17 cellular contexts compared by ENCODE assay signal in the genomic region with DNA sequence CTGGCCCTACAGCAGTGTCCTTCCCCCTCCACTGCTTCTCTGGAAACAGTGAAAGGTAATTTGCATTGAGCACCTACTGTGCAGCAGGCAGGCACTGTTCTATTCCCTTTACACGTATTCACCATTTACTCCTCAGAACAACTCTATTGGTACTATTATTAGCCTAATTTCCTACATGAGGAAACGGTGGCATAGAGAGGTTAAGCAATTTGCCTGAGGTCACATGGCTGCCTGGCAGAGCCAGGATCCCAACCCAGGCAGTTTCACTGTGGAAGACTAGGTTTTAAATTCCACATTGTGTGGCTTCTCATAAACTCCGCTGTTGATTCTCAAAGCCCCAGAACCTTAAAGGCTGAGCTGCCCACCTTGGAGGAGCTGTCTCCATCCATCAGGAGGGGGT.
DNase-seq lines count a peak whose midpoint lies in the region; ATAC-seq and TF ChIP-seq lines count a peak whose summit lies in the region.
"Had no signal": no experiment of that assay in that cellular context is flagged by ENCODE, and none has a peak within 500 bp of the region (broad histone marks: within the 10 kb centered on the region; RNA-seq: fewer than 3 reads in every experiment).

No MANE protein-coding gene starts in this region.

- H3K4me1 ChIP-seq in heart left ventricle: peaks cover 0 to 63% (median 39%) of the 10 kb centered on the region in 12 donors
- no peaks in the 10 kb centered on the region for H3K4me1 ChIP-seq in Karpas-422 (ENCODE audit: low read length)
- no peaks in the 10 kb centered on the region for H3K4me1 ChIP-seq in neural progenitor cell
- H3K4me1 ChIP-seq: BE2C had no signal

- intact Hi-C loops in heart left ventricle (cut with DNase I) (no loop called here), cardiac septum (cut with DNase I) (no loop called here)

- TF ChIP-seq CTCF in heart left ventricle (IDR thresholded peaks at IDR 0.05) (no peak), neural progenitor cell (IDR thresholded peaks at IDR 0.05) (no peak)

- H3K27me3 Mint-ChIP-seq in neural progenitor cell (ENCODE audit: insufficient read depth, low read depth): peaks cover 5% of the 10 kb centered on the region
- H3K27me3 Mint-ChIP-seq: CD8-positive, alpha-beta memory T cell had no signal

- H3K36me3 Mint-ChIP-seq in neural progenitor cell: no peaks in the 10 kb centered on the region
- H3K36me3 Mint-ChIP-seq: CD4-positive, CD25-positive, alpha-beta regulatory T cell had no signal

- H3K9me3 ChIP-seq in heart left ventricle (no peaks in the 10 kb centered on the region), Karpas-422 (ENCODE audit: low read length) (no peaks in the 10 kb centered on the region), neural progenitor cell (ENCODE audit: low read depth) (no peaks in the 10 kb centered on the region)
- H3K9me3 ChIP-seq: BE2C had no signal

- WGBS in heart left ventricle, 4 donors: 47 to 57% (median 52%) methylated on average over 3 of the region's 3 CpGs

- H3K9ac ChIP-seq in Karpas-422 (ENCODE audit: low read length): no peak overlapping the region
- H3K9ac ChIP-seq in neural progenitor cell: no peak overlapping the region

- H4K20me1 ChIP-seq in Karpas-422 (ENCODE audit: insufficient read depth, low read depth, low read length) (no peaks in the 10 kb centered on the region), neural progenitor cell (ENCODE audit: low read depth) (no peaks in the 10 kb centered on the region)

- H2AFZ ChIP-seq in Karpas-422 (ENCODE audit: low read length): no peak overlapping the region
- peak overlapping the region; percentile 30 for H2AFZ ChIP-seq in neural progenitor cell (replicated peaks)

- H3K27ac ChIP-seq in heart left ventricle: peak overlapping the region in 9 of 12 donors; percentile 3 to 73 (median 31)
- H3K27ac ChIP-seq in Karpas-422 (ENCODE audit: low read length): no peak overlapping the region
- no peak overlapping the region for H3K27ac ChIP-seq in neural progenitor cell

- H3K36me3 ChIP-seq in heart left ventricle (peaks cover 0 to 95% (median 26%) of the 10 kb centered on the region in 9 donors), Karpas-422 (ENCODE audit: insufficient read depth, low read length) (no peaks in the 10 kb centered on the region), neural progenitor cell (no peaks in the 10 kb centered on the region)
- H3K36me3 ChIP-seq: BE2C had no signal

- no peak for DNase-seq in heart left ventricle
- no peak for DNase-seq in cardiac septum (ENCODE audit: low spot score)
- peak; percentile 39 for DNase-seq in Karpas-422
- no peak for DNase-seq in neural progenitor cell (ENCODE audit: low spot score)
- no peak for DNase-seq in middle frontal gyrus (ENCODE audit: extremely low spot score, low spot score)
- DNase-seq: BE2C; C1 segment of cervical spinal cord; CD4-positive, CD25-positive, alpha-beta regulatory T cell; CD8-positive, alpha-beta memory T cell; COR-L47; DMS 273 treated with DMSO at 0.1 percent for 48 hours; DMS53; DND-41; EL; H9 had no signal

- H3K9me3 Mint-ChIP-seq in neural progenitor cell: no peaks in the 10 kb centered on the region
- H3K9me3 Mint-ChIP-seq: CD8-positive, alpha-beta memory T cell; H9 had no signal

- H3K4me1 Mint-ChIP-seq in neural progenitor cell: peaks cover 4% of the 10 kb centered on the region
- H3K4me1 Mint-ChIP-seq: CD4-positive, CD25-positive, alpha-beta regulatory T cell; CD8-positive, alpha-beta memory T cell had no signal

- ATAC-seq in heart left ventricle (peak in 2 of 4 donors; percentile 43 to 50), HG03159 (IDR thresholded peaks at IDR 0.05; ENCODE audit: unreplicated experiment) (no peak)
- ATAC-seq: GM12878 had no signal

- H3K4me3 ChIP-seq in heart left ventricle: no peak overlapping the region
- H3K4me3 ChIP-seq in Karpas-422 (ENCODE audit: low read length): no peak overlapping the region
- no peak overlapping the region for H3K4me3 ChIP-seq in neural progenitor cell
- H3K4me3 ChIP-seq: GM12878 had no signal

- no peak overlapping the region for H3K4me2 ChIP-seq in Karpas-422 (ENCODE audit: low read depth, low read length, poor library complexity, severe bottlenecking)
- no peak overlapping the region for H3K4me2 ChIP-seq in neural progenitor cell

- H3K9me2 ChIP-seq in Karpas-422 (replicated peaks; ENCODE audit: insufficient read depth, low read length): no peaks in the 10 kb centered on the region

- H3K27ac Mint-ChIP-seq in neural progenitor cell: no peak overlapping the region
- H3K27ac Mint-ChIP-seq: CD4-positive, CD25-positive, alpha-beta regulatory T cell; CD8-positive, alpha-beta memory T cell; H9 had no signal

- H3F3A ChIP-seq in neural progenitor cell (ENCODE audit: low read depth): no peaks in the 10 kb centered on the region

- no peak overlapping the region for H3K4me3 Mint-ChIP-seq in neural progenitor cell
- H3K4me3 Mint-ChIP-seq: CD4-positive, CD25-positive, alpha-beta regulatory T cell; CD8-positive, alpha-beta memory T cell; H9 had no signal

- H3K27me3 ChIP-seq in heart left ventricle (no peaks in the 10 kb centered on the region), Karpas-422 (ENCODE audit: low read length) (no peaks in the 10 kb centered on the region), neural progenitor cell (no peaks in the 10 kb centered on the region)
- H3K27me3 ChIP-seq: BE2C had no signal

- H3K79me2 ChIP-seq in Karpas-422 (ENCODE audit: low read length): no peaks in the 10 kb centered on the region
- H3K79me2 ChIP-seq in neural progenitor cell (ENCODE audit: low read depth): no peaks in the 10 kb centered on the region

- TF ChIP-seq POLR2A in heart left ventricle (IDR thresholded peaks at IDR 0.05): no peak

Comparison
In these comparisons a context has a peak if more than half of its experiments do, and no peak if none do; other contexts are left out.
1. H3K27ac ChIP-seq: peak in heart left ventricle (9 of 12); none in Karpas-422 (single experiment) and neural progenitor cell (single experiment).